Comparison of ENCODE assay signal across 1 cellular context in the genomic region with DNA sequence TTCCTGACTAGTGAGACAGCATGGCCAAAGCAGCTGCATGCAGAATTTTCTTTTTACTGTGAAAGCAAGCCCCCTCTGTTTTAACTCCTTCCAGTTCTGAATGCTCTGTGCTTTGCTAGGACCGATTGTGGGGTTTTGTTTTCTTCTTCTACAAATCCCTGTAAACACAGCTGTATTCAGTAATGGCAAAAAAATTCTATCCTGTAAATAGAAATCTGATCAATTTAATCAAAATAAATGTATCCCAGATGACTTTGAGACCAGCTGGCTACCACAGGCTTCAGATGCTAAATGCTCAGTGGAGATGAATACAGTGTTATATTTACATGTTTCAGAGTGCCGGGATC.
TF ChIP-seq lines count a peak whose summit lies in the region.

No MANE protein-coding gene starts in this region.

TF ChIP-seq in A549, 52 proteins besides CTCF, POLR2A, EP300 and RAD21 (continued from another document):
- no peak for TF ChIP-seq PBX3 (IDR thresholded peaks at IDR 0.05)
- no peak for TF ChIP-seq RFX5 (IDR thresholded peaks at IDR 0.05)
- no peak for TF ChIP-seq CBX2 (IDR thresholded peaks at IDR 0.05; ENCODE audit: borderline replicate concordance, low read depth)
- no peak for TF ChIP-seq RCOR1 (IDR thresholded peaks at IDR 0.05; ENCODE audit: low read depth, low read length)
- no peak for TF ChIP-seq SMC3 (IDR thresholded peaks at IDR 0.05)
- TF ChIP-seq JUN (IDR thresholded peaks at IDR 0.05) = no peak
- no peak for TF ChIP-seq KDM1A (IDR thresholded peaks at IDR 0.05; ENCODE audit: low read depth)
- TF ChIP-seq HES2 (IDR thresholded peaks at IDR 0.05) = no peak
- no peak for TF ChIP-seq USF2 (IDR thresholded peaks at IDR 0.05)
- no peak for TF ChIP-seq SREBF2 (IDR thresholded peaks at IDR 0.05)
